ENCODE assay signal across 12 cellular contexts in genomic region chr12:45269407-45269741, GRCh38. TPM values are rescaled to one million over a fixed set of nuclear protein-coding genes. Genes with fewer than 3 reads are reported as not detected.
DNase-seq lines count a peak whose midpoint lies in the region; ATAC-seq, FAIRE-seq and TF ChIP-seq lines count a peak whose summit lies in the region.
"Had no signal": no experiment of that assay in that cellular context is flagged by ENCODE, and none has a peak within 500 bp of the region (broad histone marks: within the 10 kb centered on the region; RNA-seq: fewer than 3 reads in every experiment).

No MANE protein-coding gene starts in this region.

- no peak for FAIRE-seq in GM12891 (lab: Jason Lieb, UNC)

- intact Hi-C loops in left ventricle myocardium inferior (cut with micrococcal nuclease), result loop anchor here (10.0 kb wide), 1 partner anchor 55 kb away; the partner anchor contains the start of gene ANO6
- intact Hi-C loops in left ventricle myocardium superior (cut with micrococcal nuclease), result no loop called here
- intact Hi-C loops in aorta (cut with DNase I), result loop anchor here in 1 of 2 donors (2.0 kb wide), 1 partner anchor 35 kb away; no protein-coding TSS in a partner anchor
- intact Hi-C loops in activated T-helper 2 cell treated with anti-CD3 and anti-CD28 coated beads, Interferon-gamma antibody, Interleukin-2, Interleukin-4, amounts not matched to agents 10 μg/mL and 5 μg/mL and 100 μg/mL, durations not matched to agents 14 hours and 24 hours and 36 hours (cut with micrococcal nuclease), result no loop called here

- H3K9me3 ChIP-seq in left ventricle myocardium inferior (replicated peaks), result no peaks in the 10 kb centered on the region
- no peaks in the 10 kb centered on the region for H3K9me3 ChIP-seq in aorta (ENCODE audit: control insufficient read depth, low read length)

- H3K36me3 ChIP-seq in left ventricle myocardium inferior, result no peaks in the 10 kb centered on the region
- no peaks in the 10 kb centered on the region for H3K36me3 ChIP-seq in aorta (ENCODE audit: control insufficient read depth in 1 of 2, insufficient read depth in 2 of 2, low read length in 1 of 2)

- peak overlapping the region; percentile 43 for H3K4me3 Mint-ChIP-seq in endothelial cell (ENCODE audit: unreplicated experiment)
- H3K4me3 Mint-ChIP-seq in nephron, result no peak overlapping the region
- no peak overlapping the region for H3K4me3 Mint-ChIP-seq in activated T-helper 2 cell treated with anti-CD3 and anti-CD28 coated beads, Interferon-gamma antibody, Interleukin-2, Interleukin-4, amounts not matched to agents 10 μg/mL and 5 μg/mL and 100 μg/mL, durations not matched to agents 14 hours and 24 hours and 36 hours (ENCODE audit: low read depth)
- H3K4me3 Mint-ChIP-seq: activated naive CD8-positive, alpha-beta T cell treated with anti-CD3 and anti-CD28 coated beads for 36 hours had no signal

- H3K4me3 ChIP-seq in left ventricle myocardium inferior (peak overlapping the region; percentile 32), aorta (ENCODE audit: low read length in 2 of 2) (no peak overlapping the region)

- H3K27me3 ChIP-seq in left ventricle myocardium inferior (ENCODE audit: low read depth), result no peaks in the 10 kb centered on the region
- H3K27me3 ChIP-seq in aorta (ENCODE audit: control insufficient read depth in 1 of 2, insufficient read depth in 2 of 2, low read length in 1 of 2), result no peaks in the 10 kb centered on the region

- TF ChIP-seq CTCF in left ventricle myocardium inferior (IDR thresholded peaks at IDR 0.05; ENCODE audit: borderline replicate concordance), result no peak
- no peak for TF ChIP-seq CTCF in endothelial cell (IDR thresholded peaks at IDR 0.05; ENCODE audit: unreplicated experiment)
- peak in 1 of 3 experiments; percentile 1 for TF ChIP-seq CTCF in nephron (IDR thresholded peaks at IDR 0.05; ENCODE audit: unreplicated experiment in 3 of 3)

- ATAC-seq in left ventricle myocardium superior (no peak), aorta (ENCODE audit: low FRiP score) (no peak), HG02642 (IDR thresholded peaks at IDR 0.05; ENCODE audit: poor library complexity, unreplicated experiment) (no peak)

- H3K36me3 Mint-ChIP-seq in endothelial cell (ENCODE audit: low read depth, unreplicated experiment) (no peaks in the 10 kb centered on the region), nephron (ENCODE audit: low read depth) (peaks cover 5% of the 10 kb centered on the region)
- H3K36me3 Mint-ChIP-seq in activated T-helper 2 cell treated with anti-CD3 and anti-CD28 coated beads, Interferon-gamma antibody, Interleukin-2, Interleukin-4, amounts not matched to agents 10 μg/mL and 5 μg/mL and 100 μg/mL, durations not matched to agents 14 hours and 24 hours and 36 hours (ENCODE audit: low read depth), result no peaks in the 10 kb centered on the region

- H3K27ac Mint-ChIP-seq in endothelial cell (ENCODE audit: unreplicated experiment) (peak overlapping the region; percentile 93), nephron (peak overlapping the region; percentile 92 to 96 (median 96))
- H3K27ac Mint-ChIP-seq in activated T-helper 2 cell treated with anti-CD3 and anti-CD28 coated beads, Interferon-gamma antibody, Interleukin-2, Interleukin-4, amounts not matched to agents 10 μg/mL and 5 μg/mL and 100 μg/mL, durations not matched to agents 14 hours and 24 hours and 36 hours, result no peak overlapping the region
- H3K27ac Mint-ChIP-seq: activated naive CD8-positive, alpha-beta T cell treated with anti-CD3 and anti-CD28 coated beads for 36 hours had no signal

- H3K27ac ChIP-seq in left ventricle myocardium inferior (replicated peaks), result peak overlapping the region; percentile 77
- H3K27ac ChIP-seq in aorta (ENCODE audit: low read depth in 1 of 2, low read length in 2 of 2), result peak overlapping the region; percentile 80 to 82

- H3K4me1 Mint-ChIP-seq in endothelial cell (ENCODE audit: unreplicated experiment), result peaks cover 36% of the 10 kb centered on the region
- peaks cover 39% of the 10 kb centered on the region for H3K4me1 Mint-ChIP-seq in nephron
- peaks cover 6% of the 10 kb centered on the region for H3K4me1 Mint-ChIP-seq in activated T-helper 2 cell treated with anti-CD3 and anti-CD28 coated beads, Interferon-gamma antibody, Interleukin-2, Interleukin-4, amounts not matched to agents 10 μg/mL and 5 μg/mL and 100 μg/mL, durations not matched to agents 14 hours and 24 hours and 36 hours (ENCODE audit: low read depth)

- H3K27me3 Mint-ChIP-seq in endothelial cell (ENCODE audit: unreplicated experiment), result peaks cover 2% of the 10 kb centered on the region
- H3K27me3 Mint-ChIP-seq in nephron (ENCODE audit: low read depth), result no peaks in the 10 kb centered on the region
- no peaks in the 10 kb centered on the region for H3K27me3 Mint-ChIP-seq in activated T-helper 2 cell treated with anti-CD3 and anti-CD28 coated beads, Interferon-gamma antibody, Interleukin-2, Interleukin-4, amounts not matched to agents 10 μg/mL and 5 μg/mL and 100 μg/mL, durations not matched to agents 14 hours and 24 hours and 36 hours (ENCODE audit: low read depth)
- H3K27me3 Mint-ChIP-seq: activated naive CD8-positive, alpha-beta T cell treated with anti-CD3 and anti-CD28 coated beads for 36 hours had no signal

- WGBS in aorta, 2 donors, result 17 to 32% methylated on average over 2 of the region's 2 CpGs

- DNase-seq in left ventricle myocardium inferior (no peak), left ventricle myocardium superior (no peak), endothelial cell (ENCODE audit: low spot score) (no peak), aorta (no peak), GM12891 (ENCODE audit: insufficient read length, low spot score) (no peak)
- DNase-seq in activated T-helper 2 cell treated with anti-CD3 and anti-CD28 coated beads, Interferon-gamma antibody, Interleukin-2, Interleukin-4, amounts not matched to agents 10 μg/mL and 5 μg/mL and 100 μg/mL, durations not matched to agents 14 hours and 24 hours and 36 hours (ENCODE audit: low spot score), result no peak
- DNase-seq: activated naive CD8-positive, alpha-beta T cell treated with anti-CD3 and anti-CD28 coated beads for 36 hours; NCI-H1436 treated with DMSO at 0.1 percent for 48 hours; stimulated activated CD4-positive, alpha-beta T cell treated with anti-CD3 and anti-CD28 coated beads, Interleukin-15, amount 100 ng/mL, for 24 hours; stimulated activated CD8-positive, alpha-beta memory T cell treated with anti-CD3 and anti-CD28 coated beads, Interleukin-4, amount 100 ng/mL, for 48 hours had no signal

- H3K9me3 Mint-ChIP-seq in endothelial cell (ENCODE audit: unreplicated experiment) (no peaks in the 10 kb centered on the region), nephron (no peaks in the 10 kb centered on the region)
- H3K9me3 Mint-ChIP-seq in activated T-helper 2 cell treated with anti-CD3 and anti-CD28 coated beads, Interferon-gamma antibody, Interleukin-2, Interleukin-4, amounts not matched to agents 10 μg/mL and 5 μg/mL and 100 μg/mL, durations not matched to agents 14 hours and 24 hours and 36 hours, result no peaks in the 10 kb centered on the region
- H3K9me3 Mint-ChIP-seq: activated naive CD8-positive, alpha-beta T cell treated with anti-CD3 and anti-CD28 coated beads for 36 hours had no signal

- TF ChIP-seq POLR2A in GM12891 (IDR thresholded peaks at IDR 0.05; ENCODE audit: low read depth, low read length), result no peak

- H3K4me1 ChIP-seq in left ventricle myocardium inferior (peaks cover 69% of the 10 kb centered on the region), aorta (ENCODE audit: control insufficient read depth in 1 of 2, insufficient read depth in 2 of 2, low read length in 2 of 2) (peaks cover 4 to 23% of the 10 kb centered on the region in 2 donors)

TF ChIP-seq in GM12891, 5 proteins besides CTCF, POLR2A, EP300 and RAD21:
- TF ChIP-seq PAX5 (IDR thresholded peaks at IDR 0.05; ENCODE audit: insufficient read depth, low read length, severe bottlenecking) (no peak), POLR2AphosphoS5 (IDR thresholded peaks at IDR 0.05; ENCODE audit: low read depth, low read length) (no peak), POU2F2 (IDR thresholded peaks at IDR 0.05; ENCODE audit: low read depth, low read length) (no peak), SPI1 (IDR thresholded peaks at IDR 0.05; ENCODE audit: low read depth, low read length) (no peak), TAF1 (IDR thresholded peaks at IDR 0.05; ENCODE audit: low read depth, low read length) (no peak)
TF ChIP-seq in GM12891: peak in this region for 0.

RNA-seq across cellular contexts. Expression of gene ANO6, which starts 53.5 kb away (rescaled TPM):
- 46.2 TPM for total RNA-seq in left ventricle myocardium inferior
- total RNA-seq in left ventricle myocardium superior, result 44.9 TPM
- 50.8 TPM for total RNA-seq in endothelial cell (ENCODE audit: unreplicated experiment)
- total RNA-seq in aorta, result 100 to 1,000 TPM in 1 of 2 donors, 10 to 100 TPM in 1; 88.3 to 129 TPM
- 10 to 100 TPM; 16.0 to 41.0 TPM for polyA plus RNA-seq in aorta
- 11.7 TPM for polyA plus RNA-seq in GM12891 (2012; ENCODE audit: low read depth, missing spikeins)
- 25.2 and 25.7 TPM in 2 replicates for total RNA-seq in activated T-helper 2 cell treated with anti-CD3 and anti-CD28 coated beads, Interferon-gamma antibody, Interleukin-2, Interleukin-4, amounts not matched to agents 10 μg/mL and 5 μg/mL and 100 μg/mL, durations not matched to agents 14 hours and 24 hours and 36 hours
